Comparison of ENCODE assay signal across 25 cellular contexts in genomic region chr13:20331949-20332348, GRCh38.
"Had no signal": no experiment of that assay in that cellular context is flagged by ENCODE, and none has a peak within 500 bp of the region (broad histone marks: within the 10 kb centered on the region; RNA-seq: fewer than 3 reads in every experiment).

No MANE protein-coding gene starts in this region.

- H3K4me3 Mint-ChIP-seq: activated CD4-positive, alpha-beta memory T cell treated with anti-CD3 and anti-CD28 coated beads for 36 hours; activated CD4-positive, alpha-beta T cell treated with anti-CD3 and anti-CD28 coated beads, Interleukin-2, amount 10 ng/mL, durations not matched to agents 24 days and 14 days; activated naive CD4-positive, alpha-beta T cell treated with anti-CD3 and anti-CD28 coated beads, Interleukin-2, amount 10 ng/mL, durations not matched to agents 7 days and 5 days; activated naive CD8-positive, alpha-beta T cell treated with anti-CD3 and anti-CD28 coated beads, Interleukin-2, amount 10 ng/mL, durations not matched to agents 7 days and 5 days; activated T-helper 1 cell treated with anti-CD3 and anti-CD28 coated beads, Interleukin-12 subunit alpha, Interleukin-12 subunit beta, Interleukin-2, Interleukin-4 antibody, amounts not matched to agents 30 ng/mL and 10 ng/mL and 1 ng/mL, durations not matched to agents 14 hours and 24 hours and 36 hours; natural killer cell treated with Interleukin-12 subunit alpha and Interleukin-12 subunit beta and Interleukin-15 and Interleukin-18, amount 100 ng/mL, for 72 hours; type B pancreatic cell had no signal

- H3K27me3 ChIP-seq: ascending aorta, esophagus squamous epithelium, uterus had no signal

- ATAC-seq: left lobe of liver; natural killer cell treated with Interleukin-12 subunit alpha and Interleukin-12 subunit beta and Interleukin-15 and Interleukin-18, amount 100 ng/mL, for 72 hours; stimulated activated naive CD8-positive, alpha-beta T cell treated with anti-CD3 and anti-CD28 coated beads, Interleukin-15, Interleukin-2, amounts not matched to agents 100 U/mL and 50 U/mL, for 24 hours had no signal

- H3K4me1 ChIP-seq: ascending aorta, uterus had no signal

- H3K4me1 Mint-ChIP-seq: activated CD4-positive, alpha-beta T cell treated with anti-CD3 and anti-CD28 coated beads, Interleukin-2, amount 10 ng/mL, durations not matched to agents 24 days and 14 days; activated naive CD4-positive, alpha-beta T cell treated with anti-CD3 and anti-CD28 coated beads, Interleukin-2, amount 10 ng/mL, durations not matched to agents 7 days and 5 days; activated naive CD8-positive, alpha-beta T cell treated with anti-CD3 and anti-CD28 coated beads, Interleukin-2, amount 10 ng/mL, durations not matched to agents 7 days and 5 days had no signal

- DNase-seq: activated CD4-positive, alpha-beta memory T cell treated with anti-CD3 and anti-CD28 coated beads for 36 hours; activated CD4-positive, alpha-beta T cell treated with anti-CD3 and anti-CD28 coated beads, Interleukin-2, amount 10 ng/mL, durations not matched to agents 24 days and 14 days; activated CD4-positive, CD25-positive, alpha-beta regulatory T cell treated with anti-CD3 and anti-CD28 coated beads, Interleukin-2, amount 50 U/mL, for 72 hours; activated CD8-positive, alpha-beta memory T cell treated with anti-CD3 and anti-CD28 coated beads, Interleukin-2, amount 50 U/mL, for 4 hours; activated effector memory CD4-positive, alpha-beta T cell treated with anti-CD3 and anti-CD28 coated beads, Interleukin-2, amount 50 U/mL, for 16 hours; activated naive CD4-positive, alpha-beta T cell treated with anti-CD3 and anti-CD28 coated beads, Interleukin-2, amount 10 ng/mL, durations not matched to agents 7 days and 5 days; activated naive CD8-positive, alpha-beta T cell treated with anti-CD3 and anti-CD28 coated beads, Interleukin-2, amount 10 ng/mL, durations not matched to agents 7 days and 5 days; activated T-cell treated with anti-CD3 and anti-CD28 coated beads, Interleukin-2, amount 50 U/mL, for 1 hour; esophagus squamous epithelium; foreskin melanocyte; kidney glomerular epithelial cell; lower lobe of right lung; posterior cingulate gyrus; right cardiac atrium; stimulated activated CD4-positive, alpha-beta T cell treated with anti-CD3 and anti-CD28 coated beads, Interleukin-2, amount 100 ng/mL, for 48 hours; stimulated activated naive CD8-positive, alpha-beta T cell treated with anti-CD3 and anti-CD28 coated beads, Interleukin-15, Interleukin-2, amounts not matched to agents 100 U/mL and 50 U/mL, for 24 hours; T-helper 2 cell; uterus had no signal

- H3K27ac ChIP-seq: ascending aorta, lower lobe of right lung, thoracic aorta, uterus had no signal

- H3K36me3 ChIP-seq: ascending aorta, esophagus squamous epithelium, lower lobe of right lung, thoracic aorta, uterus had no signal

- H3K36me3 Mint-ChIP-seq: activated CD4-positive, alpha-beta memory T cell treated with anti-CD3 and anti-CD28 coated beads for 36 hours; activated naive CD4-positive, alpha-beta T cell treated with anti-CD3 and anti-CD28 coated beads, Interleukin-2, amount 10 ng/mL, durations not matched to agents 7 days and 5 days; brain; type B pancreatic cell had no signal

- H3K9me3 Mint-ChIP-seq: activated CD4-positive, alpha-beta memory T cell treated with anti-CD3 and anti-CD28 coated beads for 36 hours had no signal

- H3K27ac Mint-ChIP-seq: activated CD4-positive, alpha-beta memory T cell treated with anti-CD3 and anti-CD28 coated beads for 36 hours; activated CD4-positive, alpha-beta T cell treated with anti-CD3 and anti-CD28 coated beads, Interleukin-2, amount 10 ng/mL, durations not matched to agents 24 days and 14 days; activated naive CD4-positive, alpha-beta T cell treated with anti-CD3 and anti-CD28 coated beads, Interleukin-2, amount 10 ng/mL, durations not matched to agents 7 days and 5 days; activated naive CD8-positive, alpha-beta T cell treated with anti-CD3 and anti-CD28 coated beads, Interleukin-2, amount 10 ng/mL, durations not matched to agents 7 days and 5 days; activated T-helper 1 cell treated with anti-CD3 and anti-CD28 coated beads, Interleukin-12 subunit alpha, Interleukin-12 subunit beta, Interleukin-2, Interleukin-4 antibody, amounts not matched to agents 30 ng/mL and 10 ng/mL and 1 ng/mL, durations not matched to agents 14 hours and 24 hours and 36 hours; brain; natural killer cell treated with Interleukin-12 subunit alpha and Interleukin-12 subunit beta and Interleukin-15 and Interleukin-18, amount 100 ng/mL, for 72 hours; type B pancreatic cell had no signal

- H3K9me3 ChIP-seq: ascending aorta, esophagus squamous epithelium, lower lobe of right lung, thoracic aorta, uterus had no signal

- H3K4me3 ChIP-seq: ascending aorta, esophagus squamous epithelium, lower lobe of right lung, thoracic aorta, uterus had no signal
